1 cellular context compared by ENCODE assay signal in genomic region chr12:123633379-123634141, GRCh38.
TF ChIP-seq lines count a peak whose summit lies in the region.

TSS of gene EIF2B1 (minus strand) at chr12:123633686. CDS start at chr12:123633557, 129 bp downstream.
TSS of gene GTF2H3 (plus strand) at chr12:123633829. CDS start at chr12:123633860, 31 bp downstream.

TF ChIP-seq in K562, 482 proteins besides CTCF, POLR2A, EP300 and RAD21 (continued from another document and continues in another):
- TF ChIP-seq PHF21A (IDR thresholded peaks at IDR 0.05; ENCODE audit: borderline replicate concordance, low read depth) = peak; percentile 13; the same call in 1 of the 2 replicates
- 0 out of 2 replicates have a peak, but pooled peaks have one; percentile 21 for TF ChIP-seq SMAD4 (CRISPR knock-in tag; conservative IDR thresholded peaks at IDR 0.05)
- peak; percentile 57; the same call in 1 of the 2 replicates for TF ChIP-seq MYNN (IDR thresholded peaks at IDR 0.05)
- no peak for TF ChIP-seq MYNN (CRISPR knock-in tag; IDR thresholded peaks at IDR 0.05)
- no peak for TF ChIP-seq RFX7 (CRISPR knock-in tag; IDR thresholded peaks at IDR 0.05)
- TF ChIP-seq ZBTB2 (IDR thresholded peaks at IDR 0.05) = no peak
- no peak for TF ChIP-seq ZNF699 (CRISPR knock-in tag; IDR thresholded peaks at IDR 0.05; ENCODE audit: insufficient replicate concordance)
- TF ChIP-seq ZNF134 (CRISPR knock-in tag; conservative IDR thresholded peaks at IDR 0.05) = no peak
- no peak for TF ChIP-seq ZBTB49 (CRISPR knock-in tag; IDR thresholded peaks at IDR 0.05; ENCODE audit: borderline replicate concordance)
- no peak for TF ChIP-seq SREBF1 (IDR thresholded peaks at IDR 0.05; ENCODE audit: borderline replicate concordance, low read depth, low read length)
- TF ChIP-seq EZH2 (IDR thresholded peaks at IDR 0.05; ENCODE audit: borderline replicate concordance, low read depth, low read length) = no peak
- peak; percentile 41 to 73; a peak in 1 of 4 replicates for TF ChIP-seq UBTF (IDR thresholded peaks at IDR 0.05; ENCODE audit: borderline replicate concordance in 1 of 2, low read depth in 2 of 2, low read length in 2 of 2)
- TF ChIP-seq JUN (IDR thresholded peaks at IDR 0.05; ENCODE audit: borderline replicate concordance, low read depth, low read length) = peak; percentile 92
- TF ChIP-seq JUN (CRISPR knock-in tag; IDR thresholded peaks at IDR 0.05; ENCODE audit: borderline replicate concordance) = no peak
- no peak for TF ChIP-seq ZNF668 (CRISPR knock-in tag; IDR thresholded peaks at IDR 0.05)
- peak; percentile 75 for TF ChIP-seq ZBTB33 (CRISPR knock-in tag; IDR thresholded peaks at IDR 0.05)
- TF ChIP-seq MXD1 (CRISPR knock-in tag; IDR thresholded peaks at IDR 0.05; ENCODE audit: borderline replicate concordance, poor library complexity, severe bottlenecking) = peak; percentile 93
- TF ChIP-seq ZNF217 (CRISPR knock-in tag; IDR thresholded peaks at IDR 0.05) = no peak
- no peak for TF ChIP-seq ZNF436 (CRISPR knock-in tag; IDR thresholded peaks at IDR 0.05)
- no peak for TF ChIP-seq ZFP36 (IDR thresholded peaks at IDR 0.05; ENCODE audit: low read depth, low read length, partially characterized antibody)
- no peak for TF ChIP-seq XRCC3 (IDR thresholded peaks at IDR 0.05)
- TF ChIP-seq NCOA2 (IDR thresholded peaks at IDR 0.05; ENCODE audit: partially characterized antibody in 2 of 2) = no peak
- no peak for TF ChIP-seq SLC30A9 (CRISPR knock-in tag; IDR thresholded peaks at IDR 0.05)
- no peak for TF ChIP-seq ARID3A (IDR thresholded peaks at IDR 0.05; ENCODE audit: borderline replicate concordance, low read depth, low read length)
- TF ChIP-seq FOXA1 (IDR thresholded peaks at IDR 0.05; ENCODE audit: borderline replicate concordance) = no peak
- no peak for TF ChIP-seq PTBP1 (IDR thresholded peaks at IDR 0.05; ENCODE audit: low read depth, low read length)
- TF ChIP-seq MTF1 (CRISPR knock-in tag; IDR thresholded peaks at IDR 0.05; ENCODE audit: borderline replicate concordance) = no peak
- TF ChIP-seq NCOA4 (IDR thresholded peaks at IDR 0.05; ENCODE audit: partially characterized antibody) = no peak
- TF ChIP-seq ZZZ3 (IDR thresholded peaks at IDR 0.05) = peak; percentile 69; the same call in 1 of the 2 replicates
- TF ChIP-seq GABPB2 (CRISPR knock-in tag; conservative IDR thresholded peaks at IDR 0.05) = no peak
- peak; percentile 75 for TF ChIP-seq HNRNPLL (IDR thresholded peaks at IDR 0.05; ENCODE audit: low read depth, low read length, poor library complexity, severe bottlenecking)
- TF ChIP-seq NBN (IDR thresholded peaks at IDR 0.05; ENCODE audit: low read depth) = peak; percentile 93
- peak; percentile 84 for TF ChIP-seq PRPF4 (IDR thresholded peaks at IDR 0.05; ENCODE audit: insufficient read depth, low read depth, low read length, poor library complexity, severe bottlenecking)
- TF ChIP-seq SAFB2 (IDR thresholded peaks at IDR 0.05; ENCODE audit: borderline replicate concordance, low read depth, low read length, severe bottlenecking) = no peak
- TF ChIP-seq ZBTB5 (IDR thresholded peaks at IDR 0.05) = peak; percentile 61
- no peak for TF ChIP-seq NR2F6 (CRISPR knock-in tag; IDR thresholded peaks at IDR 0.05)
- no peak for TF ChIP-seq RERE (CRISPR knock-in tag; IDR thresholded peaks at IDR 0.05; ENCODE audit: borderline replicate concordance)
- TF ChIP-seq ARID1B (IDR thresholded peaks at IDR 0.05) = no peak
- peak in 1 of 2 experiments; percentile 95; a peak in 2 of 4 replicates for TF ChIP-seq CSDE1 (IDR thresholded peaks at IDR 0.05)
- TF ChIP-seq KLF10 (CRISPR knock-in tag; IDR thresholded peaks at IDR 0.05) = no peak
- no peak for TF ChIP-seq ZNF274 (IDR thresholded peaks at IDR 0.05; ENCODE audit: borderline replicate concordance, low read depth, low read length)
- no peak for TF ChIP-seq CREBBP (IDR thresholded peaks at IDR 0.05; ENCODE audit: low read depth, low read length)
- no peak for TF ChIP-seq ZNF780A (CRISPR knock-in tag; IDR thresholded peaks at IDR 0.05)
- no peak for TF ChIP-seq ZNF174 (CRISPR knock-in tag; IDR thresholded peaks at IDR 0.05)
- no peak for TF ChIP-seq DPF2 (IDR thresholded peaks at IDR 0.05)
- TF ChIP-seq FOXP1 (CRISPR knock-in tag; IDR thresholded peaks at IDR 0.05) = no peak; the same call in 1 of the 2 replicates
- 0 out of 2 replicates have a peak, but pooled peaks have one; percentile 40 for TF ChIP-seq E2F1 (CRISPR knock-in tag; IDR thresholded peaks at IDR 0.05)
